Comparison of ENCODE assay signal across 8 cellular contexts in the genomic region with DNA sequence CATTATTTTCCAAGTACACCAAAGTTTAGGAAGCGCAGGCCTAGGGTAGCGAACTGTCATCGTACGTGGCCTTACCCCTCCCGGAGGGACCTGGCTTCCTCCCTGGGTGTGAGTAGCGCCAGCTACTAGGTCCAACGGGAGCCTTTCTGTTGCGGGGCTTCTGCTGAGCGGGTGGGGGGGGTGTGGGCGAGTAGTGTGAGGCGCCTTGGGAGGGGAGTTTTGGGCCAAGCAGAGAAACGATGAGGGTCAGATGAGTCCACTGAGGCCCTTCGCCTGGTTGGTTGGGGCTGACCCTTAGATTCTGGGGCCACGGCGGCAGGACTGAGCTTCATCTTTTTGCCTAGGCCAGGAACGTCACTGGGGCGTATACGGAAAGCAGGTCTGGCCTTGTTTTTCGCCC. TPM values are rescaled to one million over a fixed set of nuclear protein-coding genes. Genes with fewer than 3 reads are reported as not detected.
DNase-seq lines count a peak whose midpoint lies in the region; ATAC-seq and TF ChIP-seq lines count a peak whose summit lies in the region.

No MANE protein-coding gene starts in this region.

- TF ChIP-seq CTCF in activated CD8-positive, alpha-beta T cell treated with anti-CD3 and anti-CD28 coated beads for 36 hours (IDR thresholded peaks at IDR 0.05): no peak

- H3K36me3 Mint-ChIP-seq in activated CD8-positive, alpha-beta T cell treated with anti-CD3 and anti-CD28 coated beads for 36 hours (ENCODE audit: low read depth): no peaks in the 10 kb centered on the region
- H3K36me3 Mint-ChIP-seq in stimulated activated memory B cell treated with anti-CD40 and anti-IgM and Interleukin-4, amounts not matched to agents 10 μg/mL and 1 μg/mL and 100 μg/mL, for 72 hours: no peaks in the 10 kb centered on the region

- H3K4me3 ChIP-seq in iPS-15b (ENCODE audit: low read depth, low read length): peak overlapping the region; percentile 81

- H3K9me3 Mint-ChIP-seq in activated CD8-positive, alpha-beta T cell treated with anti-CD3 and anti-CD28 coated beads for 36 hours: no peaks in the 10 kb centered on the region
- H3K9me3 Mint-ChIP-seq in stimulated activated memory B cell treated with anti-CD40 and anti-IgM and Interleukin-4, amounts not matched to agents 10 μg/mL and 1 μg/mL and 100 μg/mL, for 72 hours: no peaks in the 10 kb centered on the region

- peak; percentile 55 for DNase-seq in DMS 273 (lab: John Stamatoyannopoulos, UW; ENCODE audit: unreplicated experiment)
- DNase-seq in DMS 273 treated with DMSO at 0.1 percent for 48 hours (lab: John Stamatoyannopoulos, UW): no peak
- no peak for DNase-seq in activated CD8-positive, alpha-beta T cell treated with anti-CD3 and anti-CD28 coated beads for 36 hours

- H3K4me3 Mint-ChIP-seq in activated CD8-positive, alpha-beta T cell treated with anti-CD3 and anti-CD28 coated beads for 36 hours: peak overlapping the region; percentile 85
- peak overlapping the region; percentile 90 for H3K4me3 Mint-ChIP-seq in stimulated activated memory B cell treated with anti-CD40 and anti-IgM and Interleukin-4, amounts not matched to agents 10 μg/mL and 1 μg/mL and 100 μg/mL, for 72 hours

- POLR2A ChIA-PET in activated CD8-positive, alpha-beta T cell treated with anti-CD3 and anti-CD28 coated beads for 36 hours (lab: Charles Lee): interaction anchor here (0.9 to 4.4 kb wide), 3 partner anchors 61 to 87 kb away, joined by 4 to 20 read pairs (median 4); partner anchors contain the start of genes ACO2, PHF5A and TOB2

- H3K27me3 Mint-ChIP-seq in activated CD8-positive, alpha-beta T cell treated with anti-CD3 and anti-CD28 coated beads for 36 hours: no peaks in the 10 kb centered on the region
- no peaks in the 10 kb centered on the region for H3K27me3 Mint-ChIP-seq in stimulated activated memory B cell treated with anti-CD40 and anti-IgM and Interleukin-4, amounts not matched to agents 10 μg/mL and 1 μg/mL and 100 μg/mL, for 72 hours

- peaks cover 16% of the 10 kb centered on the region for H3K4me1 Mint-ChIP-seq in activated CD8-positive, alpha-beta T cell treated with anti-CD3 and anti-CD28 coated beads for 36 hours (ENCODE audit: low read depth)
- peaks cover 14% of the 10 kb centered on the region for H3K4me1 Mint-ChIP-seq in stimulated activated memory B cell treated with anti-CD40 and anti-IgM and Interleukin-4, amounts not matched to agents 10 μg/mL and 1 μg/mL and 100 μg/mL, for 72 hours

- peak overlapping the region; percentile 24 for H3K9ac ChIP-seq in iPS-15b (ENCODE audit: low read depth, low read length)

- H3K27me3 ChIP-seq in iPS-15b (ENCODE audit: control insufficient read depth, insufficient read depth, low read length): no peaks in the 10 kb centered on the region

- peaks cover 9% of the 10 kb centered on the region for H3K4me1 ChIP-seq in iPS-15b (ENCODE audit: control insufficient read depth, insufficient read depth, low read length)

- intact Hi-C loops in activated CD8-positive, alpha-beta T cell treated with anti-CD3 and anti-CD28 coated beads for 36 hours (cut with micrococcal nuclease): no loop called here

- no peak for ATAC-seq in activated CD8-positive, alpha-beta T cell treated with anti-CD3 and anti-CD28 coated beads for 36 hours
- no peak for ATAC-seq in stimulated activated memory B cell treated with anti-CD40 and anti-IgM and Interleukin-4, amounts not matched to agents 10 μg/mL and 1 μg/mL and 100 μg/mL, for 72 hours
- ATAC-seq in HG02852 (IDR thresholded peaks at IDR 0.05; ENCODE audit: unreplicated experiment): no peak
- no peak for ATAC-seq in GM18870 (IDR thresholded peaks at IDR 0.05; ENCODE audit: unreplicated experiment)
- ATAC-seq in GM21619 (IDR thresholded peaks at IDR 0.05; ENCODE audit: unreplicated experiment): no peak

- H3K27ac Mint-ChIP-seq in activated CD8-positive, alpha-beta T cell treated with anti-CD3 and anti-CD28 coated beads for 36 hours: peak overlapping the region; percentile 89
- H3K27ac Mint-ChIP-seq in stimulated activated memory B cell treated with anti-CD40 and anti-IgM and Interleukin-4, amounts not matched to agents 10 μg/mL and 1 μg/mL and 100 μg/mL, for 72 hours: peak overlapping the region; percentile 94

- CTCF ChIA-PET in activated CD8-positive, alpha-beta T cell treated with anti-CD3 and anti-CD28 coated beads for 36 hours (lab: Charles Lee): interaction anchor here (1.1 to 2.7 kb wide), 5 partner anchors 20 to 145 kb away, joined by 3 to 22 read pairs (median 5); partner anchors contain the start of gene ZC3H7B

- peaks cover 4% of the 10 kb centered on the region for H3K36me3 ChIP-seq in iPS-15b (ENCODE audit: control insufficient read depth, insufficient read depth, low read length)

- no peaks in the 10 kb centered on the region for H3K9me3 ChIP-seq in iPS-15b (ENCODE audit: control insufficient read depth, insufficient read depth, low read length)

RNA-seq across cellular contexts. Expression of gene TEF, which starts 0.9 kb away (rescaled TPM):
- total RNA-seq in activated CD8-positive, alpha-beta T cell treated with anti-CD3 and anti-CD28 coated beads for 36 hours: 1 to 10 TPM; 1.4 to 2.0 TPM
